27 cellular contexts compared by ENCODE assay signal in the genomic region with DNA sequence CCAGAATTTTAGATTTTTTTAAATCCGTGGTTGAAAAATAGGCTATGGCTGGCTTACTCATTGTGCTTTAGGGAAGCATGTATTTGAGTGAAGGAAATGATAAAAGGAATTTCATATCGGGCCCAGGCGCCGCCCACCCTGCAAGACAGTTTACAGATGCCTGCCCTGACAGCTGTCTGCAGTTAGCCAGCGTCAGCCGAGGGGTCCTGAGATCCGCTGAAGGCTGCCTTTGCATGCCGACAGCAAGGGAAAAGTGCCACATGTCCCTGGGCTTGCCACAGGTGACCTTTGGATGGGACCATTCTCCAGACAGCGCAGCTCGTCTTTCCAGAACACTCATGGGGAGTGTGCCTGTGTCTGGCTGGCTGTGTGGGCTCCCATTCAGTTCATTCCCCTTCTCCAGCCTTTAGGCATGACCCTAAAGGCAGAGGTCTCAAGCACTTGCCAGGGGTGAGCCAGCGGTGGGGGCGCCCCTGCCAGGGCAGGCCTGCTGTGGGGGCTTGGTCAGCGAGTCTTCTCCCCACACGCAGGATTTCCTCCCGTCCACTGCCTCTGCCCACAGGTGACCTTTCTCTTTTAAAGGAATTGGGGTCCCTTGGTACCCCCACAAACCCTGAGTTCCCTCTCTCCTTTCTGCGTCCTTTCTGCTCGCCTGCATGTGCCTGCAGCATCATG. TPM values are rescaled to one million over a fixed set of nuclear protein-coding genes. Genes with fewer than 3 reads are reported as not detected.
DNase-seq lines count a peak whose midpoint lies in the region; ATAC-seq, FAIRE-seq and TF ChIP-seq lines count a peak whose summit lies in the region.
"Had no signal": no experiment of that assay in that cellular context is flagged by ENCODE, and none has a peak within 500 bp of the region (broad histone marks: within the 10 kb centered on the region; RNA-seq: fewer than 3 reads in every experiment).

No MANE protein-coding gene starts in this region.

- no peaks in the 10 kb centered on the region for H3K27me3 ChIP-seq in bronchial epithelial cell (ENCODE audit: control insufficient read depth, insufficient read depth, low read length)
- H3K27me3 ChIP-seq in aorta (ENCODE audit: control insufficient read depth in 1 of 2, insufficient read depth in 2 of 2, low read length in 1 of 2): no peaks in the 10 kb centered on the region
- H3K27me3 ChIP-seq in lower lobe of right lung (ENCODE audit: low read depth): no peaks in the 10 kb centered on the region
- H3K27me3 ChIP-seq: SJSA1 had no signal

- peaks cover 26% of the 10 kb centered on the region for H3K36me3 Mint-ChIP-seq in activated naive CD4-positive, alpha-beta T cell treated with anti-CD3 and anti-CD28 coated beads, Interleukin-2, amount 10 ng/mL, durations not matched to agents 7 days and 5 days
- peaks cover 6 to 14% of the 10 kb centered on the region in 2 donors for H3K36me3 Mint-ChIP-seq in activated naive CD4-positive, alpha-beta T cell treated with anti-CD3 and anti-CD28 coated beads, Interleukin-2, amount 50 U/mL, for 72 hours

- peak overlapping the region; percentile 67 for H3K27ac Mint-ChIP-seq in activated naive CD4-positive, alpha-beta T cell treated with anti-CD3 and anti-CD28 coated beads, Interleukin-2, amount 10 ng/mL, durations not matched to agents 7 days and 5 days
- H3K27ac Mint-ChIP-seq in activated naive CD4-positive, alpha-beta T cell treated with anti-CD3 and anti-CD28 coated beads, Interleukin-2, amount 50 U/mL, for 72 hours: peak overlapping the region in 1 of 2 donors; percentile 58
- H3K27ac Mint-ChIP-seq: GM23338 had no signal

- CTCF ChIA-PET in activated naive CD4-positive, alpha-beta T cell treated with anti-CD3 and anti-CD28 coated beads, Interleukin-2, amount 10 ng/mL, durations not matched to agents 7 days and 5 days (lab: Charles Lee): interaction anchor here (1.2 to 1.4 kb wide), 2 partner anchors 25 to 155 kb away, joined by 4 to 5 read pairs; no protein-coding TSS in a partner anchor

- no peaks in the 10 kb centered on the region for H3K27me3 Mint-ChIP-seq in activated naive CD4-positive, alpha-beta T cell treated with anti-CD3 and anti-CD28 coated beads, Interleukin-2, amount 10 ng/mL, durations not matched to agents 7 days and 5 days
- H3K27me3 Mint-ChIP-seq: CD4-positive, alpha-beta memory T cell had no signal

- no peaks in the 10 kb centered on the region for H3K4me1 ChIP-seq in aorta (ENCODE audit: control insufficient read depth in 1 of 2, insufficient read depth in 2 of 2, low read length in 2 of 2)
- no peaks in the 10 kb centered on the region for H3K4me1 ChIP-seq in lower lobe of right lung
- H3K4me1 ChIP-seq: HAP-1 had no signal

- no peaks in the 10 kb centered on the region for H3K9me3 Mint-ChIP-seq in activated naive CD4-positive, alpha-beta T cell treated with anti-CD3 and anti-CD28 coated beads, Interleukin-2, amount 10 ng/mL, durations not matched to agents 7 days and 5 days
- peaks cover 0 to 4% of the 10 kb centered on the region in 2 donors for H3K9me3 Mint-ChIP-seq in activated naive CD4-positive, alpha-beta T cell treated with anti-CD3 and anti-CD28 coated beads, Interleukin-2, amount 50 U/mL, for 72 hours
- H3K9me3 Mint-ChIP-seq: CD4-positive, alpha-beta memory T cell had no signal

- no peak for ATAC-seq in activated naive CD4-positive, alpha-beta T cell treated with anti-CD3 and anti-CD28 coated beads, Interleukin-2, amount 50 U/mL, for 72 hours
- ATAC-seq in aorta (ENCODE audit: low FRiP score) (peak; percentile 36), lower lobe of right lung (no peak), GM21367 (IDR thresholded peaks at IDR 0.05; ENCODE audit: unreplicated experiment) (no peak)
- ATAC-seq: GM23338 had no signal

- H3K27ac ChIP-seq in aorta (ENCODE audit: low read depth in 1 of 2, low read length in 2 of 2) (no peak overlapping the region), lower lobe of right lung (no peak overlapping the region)
- H3K27ac ChIP-seq: BLaER1 treated with 17β-estradiol and CSF1 and Interleukin-3, amounts not matched to agents 10 nM and 100 nM; PC-9; SJSA1 had no signal

- H3K36me3 ChIP-seq in bronchial epithelial cell (ENCODE audit: control insufficient read depth, insufficient read depth, low read length) (peaks cover 10% of the 10 kb centered on the region), aorta (ENCODE audit: control insufficient read depth in 1 of 2, insufficient read depth in 2 of 2, low read length in 1 of 2) (peaks cover 0 to 3% of the 10 kb centered on the region in 2 donors), lower lobe of right lung (peaks cover 68% of the 10 kb centered on the region)

- H3K4me3 ChIP-seq in bronchial epithelial cell (ENCODE audit: low read depth, low read length) (no peak overlapping the region), aorta (ENCODE audit: low read length in 2 of 2) (no peak overlapping the region), lower lobe of right lung (no peak overlapping the region)
- H3K4me3 ChIP-seq: BLaER1 treated with 17β-estradiol and CSF1 and Interleukin-3, amounts not matched to agents 10 nM and 100 nM; GM23338; HAP-1; PC-9; SJSA1 had no signal

- WGBS in aorta, 2 donors: 88% methylated on average over 17 of the region's 17 CpGs

- FAIRE-seq in bronchial epithelial cell (lab: Jason Lieb, UNC): peak; percentile 43
- FAIRE-seq: A204.1, GM18507 had no signal

- intact Hi-C loops in aorta (cut with DNase I) (no loop called here), lower lobe of right lung (cut with DNase I) (no loop called here)

- peaks cover 3% of the 10 kb centered on the region for H3K4me1 Mint-ChIP-seq in activated naive CD4-positive, alpha-beta T cell treated with anti-CD3 and anti-CD28 coated beads, Interleukin-2, amount 10 ng/mL, durations not matched to agents 7 days and 5 days
- H3K4me1 Mint-ChIP-seq: GM23338 had no signal

- TF ChIP-seq CTCF in bronchial epithelial cell (IDR thresholded peaks at IDR 0.05; ENCODE audit: insufficient read depth, low read length, severe bottlenecking) (no peak), lower lobe of right lung (IDR thresholded peaks at IDR 0.05) (no peak)

- no peak for DNase-seq in activated naive CD4-positive, alpha-beta T cell treated with anti-CD3 and anti-CD28 coated beads, Interleukin-2, amount 10 ng/mL, durations not matched to agents 7 days and 5 days
- no peak for DNase-seq in activated naive CD4-positive, alpha-beta T cell treated with anti-CD3 and anti-CD28 coated beads, Interleukin-2, amount 50 U/mL, for 72 hours (ENCODE audit: low spot score in 2 of 2)
- DNase-seq in SK-N-DZ (ENCODE audit: low spot score) (peak; percentile 69), bronchial epithelial cell (ENCODE audit: low read depth) (no peak), aorta (no peak), lower lobe of right lung (no peak)
- DNase-seq: CD4-positive, alpha-beta memory T cell; COR-L47; DMS53; KBM-7; MV-4-11; NCI-H1105; NCI-H1436 treated with DMSO at 0.1 percent for 48 hours; NCI-H1930; NCI-H446; NCI-H526; NCI-H82; NK-92 treated with Interleukin-12 subunit alpha and Interleukin-12 subunit beta, amount 100 ng/mL, for 24 hours; PC-9; Right ventricle myocardium superior had no signal

- no peaks in the 10 kb centered on the region for H3K9me3 ChIP-seq in aorta (ENCODE audit: control insufficient read depth, low read length)
- no peaks in the 10 kb centered on the region for H3K9me3 ChIP-seq in lower lobe of right lung
- H3K9me3 ChIP-seq: BLaER1 treated with 17β-estradiol and CSF1 and Interleukin-3, amounts not matched to agents 10 nM and 100 nM; HAP-1; SJSA1 had no signal

- H3K4me3 Mint-ChIP-seq in activated naive CD4-positive, alpha-beta T cell treated with anti-CD3 and anti-CD28 coated beads, Interleukin-2, amount 10 ng/mL, durations not matched to agents 7 days and 5 days: no peak overlapping the region
- H3K4me3 Mint-ChIP-seq: CD4-positive, alpha-beta memory T cell; GM23338 had no signal

RNA-seq across cellular contexts. Expression of gene TRAPPC10, which starts 46.1 kb away (rescaled TPM):
- total RNA-seq in activated naive CD4-positive, alpha-beta T cell treated with anti-CD3 and anti-CD28 coated beads, Interleukin-2, amount 50 U/mL, for 72 hours: 10 to 100 TPM; 49.2 to 59.5 TPM
- 9.2 and 14.1 TPM in 2 replicates for polyA plus RNA-seq in SK-N-DZ (2014; cell fraction: cytosol; rRNA removed)
- 20.6 and 24.7 TPM in 2 replicates for polyA plus RNA-seq in SK-N-DZ (2014; cell fraction: nucleus; rRNA removed)
- total RNA-seq in bronchial epithelial cell: 16.8 and 21.6 TPM in 2 replicates
- 10 to 100 TPM; 30.3 to 41.5 TPM for total RNA-seq in aorta
- 10 to 100 TPM in 1 of 2 donors, 1 to 10 TPM in 1; 3.5 to 10.6 TPM for polyA plus RNA-seq in aorta
- total RNA-seq in lower lobe of right lung: 47.4 TPM
